ENCODE assay signal across 1 cellular context in the genomic region with DNA sequence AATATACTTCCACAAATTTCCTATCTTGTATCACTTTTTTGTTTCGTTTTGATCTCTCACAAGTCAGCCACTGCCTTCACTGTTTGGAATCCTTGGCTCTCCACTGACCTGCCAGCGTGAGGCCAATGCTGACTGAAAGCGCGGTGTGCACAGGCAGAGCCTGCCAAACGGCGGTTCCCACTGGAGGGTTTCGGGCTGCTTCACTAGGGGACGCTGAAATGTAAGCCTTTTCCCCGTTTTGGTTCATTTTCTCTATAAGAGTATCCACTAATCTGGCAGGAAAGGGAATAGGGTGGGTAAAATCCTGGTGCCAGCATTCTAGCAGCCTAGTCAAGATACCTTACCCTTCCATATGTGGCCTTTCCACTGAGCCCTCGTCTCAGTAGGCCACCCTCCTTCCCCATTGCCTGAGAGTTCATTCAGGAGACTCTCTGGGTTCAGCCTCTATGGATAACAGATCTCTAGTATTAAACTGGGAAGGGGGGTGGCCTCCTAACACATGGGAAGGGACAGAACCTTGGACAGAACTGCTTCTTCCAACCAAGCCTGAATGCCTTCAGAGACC.
TF ChIP-seq lines count a peak whose summit lies in the region.

No MANE protein-coding gene starts in this region.

TF ChIP-seq in HepG2, 621 proteins besides CTCF, POLR2A, EP300 and RAD21 (continued from another document):
- TF ChIP-seq, protein P1, sequence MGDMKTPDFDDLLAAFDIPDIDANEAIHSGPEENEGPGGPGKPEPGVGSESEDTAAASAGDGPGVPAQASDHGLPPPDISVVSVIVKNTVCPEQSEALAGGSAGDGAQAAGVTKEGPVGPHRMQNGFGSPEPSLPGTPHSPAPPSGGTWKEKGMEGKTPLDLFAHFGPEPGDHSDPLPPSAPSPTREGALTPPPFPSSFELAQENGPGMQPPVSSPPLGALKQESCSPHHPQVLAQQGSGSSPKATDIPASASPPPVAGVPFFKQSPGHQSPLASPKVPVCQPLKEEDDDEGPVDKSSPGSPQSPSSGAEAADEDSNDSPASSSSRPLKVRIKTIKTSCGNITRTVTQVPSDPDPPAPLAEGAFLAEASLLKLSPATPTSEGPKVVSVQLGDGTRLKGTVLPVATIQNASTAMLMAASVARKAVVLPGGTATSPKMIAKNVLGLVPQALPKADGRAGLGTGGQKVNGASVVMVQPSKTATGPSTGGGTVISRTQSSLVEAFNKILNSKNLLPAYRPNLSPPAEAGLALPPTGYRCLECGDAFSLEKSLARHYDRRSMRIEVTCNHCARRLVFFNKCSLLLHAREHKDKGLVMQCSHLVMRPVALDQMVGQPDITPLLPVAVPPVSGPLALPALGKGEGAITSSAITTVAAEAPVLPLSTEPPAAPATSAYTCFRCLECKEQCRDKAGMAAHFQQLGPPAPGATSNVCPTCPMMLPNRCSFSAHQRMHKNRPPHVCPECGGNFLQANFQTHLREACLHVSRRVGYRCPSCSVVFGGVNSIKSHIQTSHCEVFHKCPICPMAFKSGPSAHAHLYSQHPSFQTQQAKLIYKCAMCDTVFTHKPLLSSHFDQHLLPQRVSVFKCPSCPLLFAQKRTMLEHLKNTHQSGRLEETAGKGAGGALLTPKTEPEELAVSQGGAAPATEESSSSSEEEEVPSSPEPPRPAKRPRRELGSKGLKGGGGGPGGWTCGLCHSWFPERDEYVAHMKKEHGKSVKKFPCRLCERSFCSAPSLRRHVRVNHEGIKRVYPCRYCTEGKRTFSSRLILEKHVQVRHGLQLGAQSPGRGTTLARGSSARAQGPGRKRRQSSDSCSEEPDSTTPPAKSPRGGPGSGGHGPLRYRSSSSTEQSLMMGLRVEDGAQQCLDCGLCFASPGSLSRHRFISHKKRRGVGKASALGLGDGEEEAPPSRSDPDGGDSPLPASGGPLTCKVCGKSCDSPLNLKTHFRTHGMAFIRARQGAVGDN (CRISPR knock-in tag; IDR thresholded peaks at IDR 0.05) = peak; percentile 71
- TF ChIP-seq, protein P2, sequence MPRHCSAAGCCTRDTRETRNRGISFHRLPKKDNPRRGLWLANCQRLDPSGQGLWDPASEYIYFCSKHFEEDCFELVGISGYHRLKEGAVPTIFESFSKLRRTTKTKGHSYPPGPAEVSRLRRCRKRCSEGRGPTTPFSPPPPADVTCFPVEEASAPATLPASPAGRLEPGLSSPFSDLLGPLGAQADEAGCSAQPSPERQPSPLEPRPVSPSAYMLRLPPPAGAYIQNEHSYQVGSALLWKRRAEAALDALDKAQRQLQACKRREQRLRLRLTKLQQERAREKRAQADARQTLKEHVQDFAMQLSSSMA (CRISPR knock-in tag; IDR thresholded peaks at IDR 0.05) = 0 out of 2 replicates have a peak, but pooled peaks have one; percentile 46
- no peak for TF ChIP-seq LCORL (IDR thresholded peaks at IDR 0.05)
- peak; percentile 16; the same call in 1 of the 2 replicates for TF ChIP-seq LCORL (CRISPR knock-in tag; IDR thresholded peaks at IDR 0.05)
- TF ChIP-seq, protein P3, sequence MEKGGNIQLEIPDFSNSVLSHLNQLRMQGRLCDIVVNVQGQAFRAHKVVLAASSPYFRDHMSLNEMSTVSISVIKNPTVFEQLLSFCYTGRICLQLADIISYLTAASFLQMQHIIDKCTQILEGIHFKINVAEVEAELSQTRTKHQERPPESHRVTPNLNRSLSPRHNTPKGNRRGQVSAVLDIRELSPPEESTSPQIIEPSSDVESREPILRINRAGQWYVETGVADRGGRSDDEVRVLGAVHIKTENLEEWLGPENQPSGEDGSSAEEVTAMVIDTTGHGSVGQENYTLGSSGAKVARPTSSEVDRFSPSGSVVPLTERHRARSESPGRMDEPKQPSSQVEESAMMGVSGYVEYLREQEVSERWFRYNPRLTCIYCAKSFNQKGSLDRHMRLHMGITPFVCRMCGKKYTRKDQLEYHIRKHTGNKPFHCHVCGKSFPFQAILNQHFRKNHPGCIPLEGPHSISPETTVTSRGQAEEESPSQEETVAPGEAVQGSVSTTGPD (CRISPR knock-in tag; IDR thresholded peaks at IDR 0.05) = peak; percentile 18; the same call in 1 of the 2 replicates
- peak; percentile 48; the same call in 1 of the 2 replicates for TF ChIP-seq ZMYM4 (CRISPR knock-in tag; IDR thresholded peaks at IDR 0.05)
- TF ChIP-seq HOXA3 (CRISPR knock-in tag; IDR thresholded peaks at IDR 0.05) = 0 out of 2 replicates have a peak, but pooled peaks have one; percentile 13
- TF ChIP-seq ZBTB21 (CRISPR knock-in tag; IDR thresholded peaks at IDR 0.05) = no peak
- TF ChIP-seq, protein P4, sequence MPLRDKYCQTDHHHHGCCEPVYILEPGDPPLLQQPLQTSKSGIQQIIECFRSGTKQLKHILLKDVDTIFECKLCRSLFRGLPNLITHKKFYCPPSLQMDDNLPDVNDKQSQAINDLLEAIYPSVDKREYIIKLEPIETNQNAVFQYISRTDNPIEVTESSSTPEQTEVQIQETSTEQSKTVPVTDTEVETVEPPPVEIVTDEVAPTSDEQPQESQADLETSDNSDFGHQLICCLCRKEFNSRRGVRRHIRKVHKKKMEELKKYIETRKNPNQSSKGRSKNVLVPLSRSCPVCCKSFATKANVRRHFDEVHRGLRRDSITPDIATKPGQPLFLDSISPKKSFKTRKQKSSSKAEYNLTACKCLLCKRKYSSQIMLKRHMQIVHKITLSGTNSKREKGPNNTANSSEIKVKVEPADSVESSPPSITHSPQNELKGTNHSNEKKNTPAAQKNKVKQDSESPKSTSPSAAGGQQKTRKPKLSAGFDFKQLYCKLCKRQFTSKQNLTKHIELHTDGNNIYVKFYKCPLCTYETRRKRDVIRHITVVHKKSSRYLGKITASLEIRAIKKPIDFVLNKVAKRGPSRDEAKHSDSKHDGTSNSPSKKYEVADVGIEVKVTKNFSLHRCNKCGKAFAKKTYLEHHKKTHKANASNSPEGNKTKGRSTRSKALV (CRISPR knock-in tag; IDR thresholded peaks at IDR 0.05) = peak; percentile 48; the same call in 1 of the 2 replicates
- TF ChIP-seq KMT2B (CRISPR knock-in tag; IDR thresholded peaks at IDR 0.05) = peak; percentile 56; the same call in 1 of the 2 replicates
- TF ChIP-seq RFX1 (IDR thresholded peaks at IDR 0.05) = no peak
- 0 out of 2 replicates have a peak, but pooled peaks have one; percentile 15 for TF ChIP-seq RFXAP (CRISPR knock-in tag; IDR thresholded peaks at IDR 0.05; ENCODE audit: borderline replicate concordance)
- peak; percentile 37; the same call in 1 of the 2 replicates for TF ChIP-seq SALL1 (CRISPR knock-in tag; IDR thresholded peaks at IDR 0.05)
- TF ChIP-seq IRF2 (CRISPR knock-in tag; IDR thresholded peaks at IDR 0.05) = peak; percentile 23; the same call in 1 of the 2 replicates
- TF ChIP-seq ZNF891 (CRISPR knock-in tag; IDR thresholded peaks at IDR 0.05) = 0 out of 2 replicates have a peak, but pooled peaks have one; percentile 32
- peak; percentile 97; the same call in 1 of the 2 replicates for TF ChIP-seq ZNF292 (CRISPR knock-in tag; IDR thresholded peaks at IDR 0.05; ENCODE audit: borderline replicate concordance, low read depth)
- TF ChIP-seq, protein P5, sequence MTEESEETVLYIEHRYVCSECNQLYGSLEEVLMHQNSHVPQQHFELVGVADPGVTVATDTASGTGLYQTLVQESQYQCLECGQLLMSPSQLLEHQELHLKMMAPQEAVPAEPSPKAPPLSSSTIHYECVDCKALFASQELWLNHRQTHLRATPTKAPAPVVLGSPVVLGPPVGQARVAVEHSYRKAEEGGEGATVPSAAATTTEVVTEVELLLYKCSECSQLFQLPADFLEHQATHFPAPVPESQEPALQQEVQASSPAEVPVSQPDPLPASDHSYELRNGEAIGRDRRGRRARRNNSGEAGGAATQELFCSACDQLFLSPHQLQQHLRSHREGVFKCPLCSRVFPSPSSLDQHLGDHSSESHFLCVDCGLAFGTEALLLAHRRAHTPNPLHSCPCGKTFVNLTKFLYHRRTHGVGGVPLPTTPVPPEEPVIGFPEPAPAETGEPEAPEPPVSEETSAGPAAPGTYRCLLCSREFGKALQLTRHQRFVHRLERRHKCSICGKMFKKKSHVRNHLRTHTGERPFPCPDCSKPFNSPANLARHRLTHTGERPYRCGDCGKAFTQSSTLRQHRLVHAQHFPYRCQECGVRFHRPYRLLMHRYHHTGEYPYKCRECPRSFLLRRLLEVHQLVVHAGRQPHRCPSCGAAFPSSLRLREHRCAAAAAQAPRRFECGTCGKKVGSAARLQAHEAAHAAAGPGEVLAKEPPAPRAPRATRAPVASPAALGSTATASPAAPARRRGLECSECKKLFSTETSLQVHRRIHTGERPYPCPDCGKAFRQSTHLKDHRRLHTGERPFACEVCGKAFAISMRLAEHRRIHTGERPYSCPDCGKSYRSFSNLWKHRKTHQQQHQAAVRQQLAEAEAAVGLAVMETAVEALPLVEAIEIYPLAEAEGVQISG (CRISPR knock-in tag; IDR thresholded peaks at IDR 0.05) = peak; percentile 47; the same call in 1 of the 2 replicates
- TF ChIP-seq ZNF441 (CRISPR knock-in tag; IDR thresholded peaks at IDR 0.05; ENCODE audit: borderline replicate concordance) = peak; percentile 47; the same call in 1 of the 2 replicates
- TF ChIP-seq KMT2A (CRISPR knock-in tag; IDR thresholded peaks at IDR 0.05) = peak; percentile 87
- TF ChIP-seq TEAD3 (CRISPR knock-in tag; optimal IDR thresholded peaks at IDR 0.05; ENCODE audit: borderline replicate concordance) = no peak
TF ChIP-seq in HepG2: peak in this region for 22.
